In genomic region chrX:57905141-57905540, GRCh38 we compare ENCODE assay signal across 11 cellular contexts. TPM values are rescaled to one million over a fixed set of nuclear protein-coding genes. Genes with fewer than 3 reads are reported as not detected.
DNase-seq lines count a peak whose midpoint lies in the region; ATAC-seq lines count a peak whose summit lies in the region.
"Had no signal": no experiment of that assay in that cellular context is flagged by ENCODE, and none has a peak within 500 bp of the region (broad histone marks: within the 10 kb centered on the region; RNA-seq: fewer than 3 reads in every experiment).

No MANE protein-coding gene starts in this region.

- no peak overlapping the region for H3K9ac ChIP-seq in SK-N-MC (ENCODE audit: insufficient read length)

- CTCF ChIA-PET in CD8-positive, alpha-beta memory T cell (lab: Charles Lee), result no interaction called here

- H3K27ac ChIP-seq in CD8-positive, alpha-beta memory T cell (ENCODE audit: low read depth, low read length), result no peak overlapping the region
- 0 out of 2 replicates have a peak overlapping the region, but pooled peaks have one; percentile 42 for H3K27ac ChIP-seq in SK-N-MC
- peak overlapping the region; percentile 14 for H3K27ac ChIP-seq in effector memory CD4-positive, alpha-beta T cell (ENCODE audit: insufficient read depth, low read length, poor library complexity, severe bottlenecking)

- no peak for ATAC-seq in GM18867 (IDR thresholded peaks at IDR 0.05; ENCODE audit: unreplicated experiment)
- ATAC-seq: WTC11 had no signal

- no peaks in the 10 kb centered on the region for H3K4me1 ChIP-seq in CD8-positive, alpha-beta memory T cell (ENCODE audit: insufficient read depth, low read length)
- H3K4me1 ChIP-seq in effector memory CD4-positive, alpha-beta T cell (ENCODE audit: control insufficient read depth, insufficient read depth, low read length, poor library complexity, severe bottlenecking), result no peaks in the 10 kb centered on the region

- no peak for DNase-seq in CD8-positive, alpha-beta memory T cell
- DNase-seq in SK-N-MC (ENCODE audit: low read depth, low spot score) (no peak), pons (ENCODE audit: low spot score) (peak; percentile 8), SKM-1 (lab: John Stamatoyannopoulos, UW; ENCODE audit: unreplicated experiment) (no peak), medulla oblongata (ENCODE audit: extremely low spot score) (no peak)
- no peak for DNase-seq in effector memory CD4-positive, alpha-beta T cell
- no peak for DNase-seq in activated naive CD4-positive, alpha-beta T cell treated with Interleukin-2 at 50 U/mL for 16 hours
- DNase-seq: NCI-H187, posterior cingulate gyrus had no signal

- peaks cover 21 to 57% (median 43%) of the 10 kb centered on the region in 3 donors for H3K4me1 Mint-ChIP-seq in CD8-positive, alpha-beta memory T cell

- no peaks in the 10 kb centered on the region for H3K36me3 ChIP-seq in CD8-positive, alpha-beta memory T cell (ENCODE audit: insufficient read depth, low read length)
- no peaks in the 10 kb centered on the region for H3K36me3 ChIP-seq in SK-N-MC (ENCODE audit: insufficient read depth, low read length)
- H3K36me3 ChIP-seq in effector memory CD4-positive, alpha-beta T cell (ENCODE audit: control insufficient read depth, insufficient read depth, low read length), result no peaks in the 10 kb centered on the region

- no peaks in the 10 kb centered on the region for H3K9me3 ChIP-seq in CD8-positive, alpha-beta memory T cell (ENCODE audit: low read length)
- H3K9me3 ChIP-seq in SK-N-MC (ENCODE audit: low read depth, low read length), result no peaks in the 10 kb centered on the region
- H3K9me3 ChIP-seq in effector memory CD4-positive, alpha-beta T cell (ENCODE audit: control insufficient read depth, low read length), result no peaks in the 10 kb centered on the region

- H3K27me3 Mint-ChIP-seq in CD8-positive, alpha-beta memory T cell, result peaks cover 0 to 4% of the 10 kb centered on the region in 2 donors

- peak overlapping the region; percentile 10 to 90 (median 77) for H3K27ac Mint-ChIP-seq in CD8-positive, alpha-beta memory T cell
- H3K27ac Mint-ChIP-seq: WTC11 had no signal

- no peaks in the 10 kb centered on the region for H3K9me3 Mint-ChIP-seq in CD8-positive, alpha-beta memory T cell
- H3K9me3 Mint-ChIP-seq: WTC11 had no signal

- peak overlapping the region; percentile 42 to 86 (median 57) for H3K4me3 Mint-ChIP-seq in CD8-positive, alpha-beta memory T cell
- H3K4me3 Mint-ChIP-seq: WTC11 had no signal

- no peak overlapping the region for H3K4me3 ChIP-seq in CD8-positive, alpha-beta memory T cell (ENCODE audit: low read length)
- peak overlapping the region; percentile 63; the same call in 1 of the 2 replicates for H3K4me3 ChIP-seq in SK-N-MC
- no peak overlapping the region for H3K4me3 ChIP-seq in effector memory CD4-positive, alpha-beta T cell (ENCODE audit: insufficient read depth, low read depth, low read length, poor library complexity, severe bottlenecking)

- peaks cover 0 to 20% (median 0%) of the 10 kb centered on the region in 3 donors for H3K36me3 Mint-ChIP-seq in CD8-positive, alpha-beta memory T cell
- H3K36me3 Mint-ChIP-seq: WTC11 had no signal

- H3K27me3 ChIP-seq in CD8-positive, alpha-beta memory T cell (ENCODE audit: insufficient read depth, low read length, poor library complexity, severe bottlenecking), result no peaks in the 10 kb centered on the region
- no peaks in the 10 kb centered on the region for H3K27me3 ChIP-seq in effector memory CD4-positive, alpha-beta T cell (replicated peaks; ENCODE audit: control insufficient read depth, insufficient read depth, low read length, poor library complexity, severe bottlenecking)

- POLR2A ChIA-PET in CD8-positive, alpha-beta memory T cell (lab: Charles Lee), result no interaction called here

RNA-seq across cellular contexts. Expression of gene ZXDA, which starts 5.1 kb away (rescaled TPM):
- total RNA-seq in CD8-positive, alpha-beta memory T cell, result 1 to 10 TPM; 3.9 to 4.3 TPM
- 4.2 TPM for polyA plus RNA-seq in CD8-positive, alpha-beta memory T cell
